In the genomic region with DNA sequence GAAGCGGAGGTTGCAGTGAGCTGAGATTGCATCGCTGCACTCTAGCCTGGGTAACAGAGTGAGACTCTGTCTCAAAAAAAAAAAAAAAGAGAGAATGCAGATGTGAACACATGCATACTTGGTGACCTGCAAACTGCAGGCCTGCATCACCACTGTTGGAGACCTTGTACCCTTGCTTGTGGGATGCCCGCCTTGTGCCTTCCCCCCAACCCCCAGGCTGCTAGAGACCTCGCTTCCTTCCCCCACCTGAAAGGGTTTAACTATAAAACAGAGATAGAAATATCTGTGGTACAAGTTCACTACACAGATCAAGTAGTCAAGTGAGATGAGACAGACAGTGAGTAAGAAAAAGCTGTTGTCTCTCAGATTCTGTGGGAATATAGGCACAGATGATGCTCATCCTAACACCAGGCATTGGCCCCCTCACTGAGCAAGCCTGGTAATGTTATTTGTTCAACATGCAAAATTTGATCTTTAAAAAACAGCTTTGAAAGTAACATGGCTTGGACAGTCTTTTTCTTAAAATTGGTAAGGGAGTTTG, we compare ENCODE assay signal across 10 cellular contexts. TPM values are rescaled to one million over a fixed set of nuclear protein-coding genes. Genes with fewer than 3 reads are reported as not detected.
DNase-seq lines count a peak whose midpoint lies in the region; ATAC-seq and TF ChIP-seq lines count a peak whose summit lies in the region.
"Had no signal": no experiment of that assay in that cellular context is flagged by ENCODE, and none has a peak within 500 bp of the region (broad histone marks: within the 10 kb centered on the region; RNA-seq: fewer than 3 reads in every experiment).

No MANE protein-coding gene starts in this region.

- ATAC-seq in CD4-positive, alpha-beta T cell (ENCODE audit: poor library complexity), result peak; percentile 43
- ATAC-seq in activated CD8-positive, alpha-beta T cell treated with anti-CD3 and anti-CD28 coated beads, Interleukin-2, amount 10 ng/mL, durations not matched to agents 7 days and 5 days, result peak; percentile 44
- ATAC-seq in GM18520 (IDR thresholded peaks at IDR 0.05; ENCODE audit: unreplicated experiment), result no peak

- TF ChIP-seq CTCF in CD4-positive, alpha-beta T cell (IDR thresholded peaks at IDR 0.05), result no peak
- TF ChIP-seq CTCF in HL-60 (IDR thresholded peaks at IDR 0.05; ENCODE audit: insufficient read depth, low read length) (no peak), mesothelial cell of epicardium (IDR thresholded peaks at IDR 0.05; ENCODE audit: unreplicated experiment) (no peak)

- H3K4me3 Mint-ChIP-seq in CD4-positive, alpha-beta T cell, result peak overlapping the region; percentile 49
- H3K4me3 Mint-ChIP-seq in activated CD8-positive, alpha-beta T cell treated with anti-CD3 and anti-CD28 coated beads, Interleukin-2, amount 10 ng/mL, durations not matched to agents 7 days and 5 days, result no peak overlapping the region
- H3K4me3 Mint-ChIP-seq in mesothelial cell of epicardium, result no peak overlapping the region

- H3K4me3 ChIP-seq in HL-60 (replicated peaks; ENCODE audit: insufficient read depth, low read length), result no peak overlapping the region
- H3K4me3 ChIP-seq: PC-9 had no signal

- peak overlapping the region; percentile 94 for H3K27ac Mint-ChIP-seq in CD4-positive, alpha-beta T cell
- H3K27ac Mint-ChIP-seq in activated CD8-positive, alpha-beta T cell treated with anti-CD3 and anti-CD28 coated beads, Interleukin-2, amount 10 ng/mL, durations not matched to agents 7 days and 5 days, result peak overlapping the region; percentile 75
- H3K27ac Mint-ChIP-seq in mesothelial cell of epicardium, result peak overlapping the region; percentile 45

- DNase-seq in CD4-positive, alpha-beta T cell, result no peak
- DNase-seq in HL-60 (ENCODE audit: low read depth in 1 of 2, low spot score in 1 of 2) (no peak), mesothelial cell of epicardium (ENCODE audit: low spot score in 2 of 2, unreplicated experiment in 2 of 2) (no peak), H4 (ENCODE audit: low spot score) (no peak), inferior parietal cortex (ENCODE audit: extremely low spot score) (no peak)
- DNase-seq in activated CD8-positive, alpha-beta T cell treated with anti-CD3 and anti-CD28 coated beads, Interleukin-2, amount 10 ng/mL, durations not matched to agents 7 days and 5 days, result no peak
- no peak for DNase-seq in stimulated activated CD4-positive, alpha-beta T cell treated with anti-CD3 and anti-CD28 coated beads, Interleukin-4, amount 100 ng/mL, for 4 hours
- DNase-seq: NCI-H510A, PC-9 had no signal

- CTCF ChIA-PET in CD4-positive, alpha-beta T cell (lab: Charles Lee), result interaction anchor here (1.0 to 1.9 kb wide), 2 partner anchors 21 to 87 kb away, joined by 3 to 4 read pairs; no protein-coding TSS in a partner anchor
- CTCF ChIA-PET in activated CD8-positive, alpha-beta T cell treated with anti-CD3 and anti-CD28 coated beads, Interleukin-2, amount 10 ng/mL, durations not matched to agents 7 days and 5 days (lab: Charles Lee), result interaction anchor here (0.6 to 1.6 kb wide), 2 partner anchors 11 to 120 kb away, joined by 3 to 5 read pairs; no protein-coding TSS in a partner anchor

- intact Hi-C loops in CD4-positive, alpha-beta T cell (cut with DNase I, micrococcal nuclease), result no loop called here

- H3K27me3 Mint-ChIP-seq in CD4-positive, alpha-beta T cell, result no peaks in the 10 kb centered on the region
- H3K27me3 Mint-ChIP-seq in activated CD8-positive, alpha-beta T cell treated with anti-CD3 and anti-CD28 coated beads, Interleukin-2, amount 10 ng/mL, durations not matched to agents 7 days and 5 days (ENCODE audit: low read depth), result no peaks in the 10 kb centered on the region
- H3K27me3 Mint-ChIP-seq in mesothelial cell of epicardium (ENCODE audit: low read depth), result no peaks in the 10 kb centered on the region

- no peaks in the 10 kb centered on the region for H3K9me3 ChIP-seq in CD4-positive, alpha-beta T cell (ENCODE audit: control insufficient read depth, low read length)

- no peaks in the 10 kb centered on the region for H3K9me3 Mint-ChIP-seq in CD4-positive, alpha-beta T cell
- no peaks in the 10 kb centered on the region for H3K9me3 Mint-ChIP-seq in activated CD8-positive, alpha-beta T cell treated with anti-CD3 and anti-CD28 coated beads, Interleukin-2, amount 10 ng/mL, durations not matched to agents 7 days and 5 days (ENCODE audit: insufficient read depth)
- H3K9me3 Mint-ChIP-seq in mesothelial cell of epicardium, result no peaks in the 10 kb centered on the region

- H3K4me1 Mint-ChIP-seq in CD4-positive, alpha-beta T cell (ENCODE audit: low read depth), result peaks cover 87% of the 10 kb centered on the region
- peaks cover 63% of the 10 kb centered on the region for H3K4me1 Mint-ChIP-seq in activated CD8-positive, alpha-beta T cell treated with anti-CD3 and anti-CD28 coated beads, Interleukin-2, amount 10 ng/mL, durations not matched to agents 7 days and 5 days (ENCODE audit: low read depth)
- H3K4me1 Mint-ChIP-seq in mesothelial cell of epicardium, result peaks cover 26% of the 10 kb centered on the region

- H3K27ac ChIP-seq in CD4-positive, alpha-beta T cell (ENCODE audit: low read depth, low read length), result no peak overlapping the region
- H3K27ac ChIP-seq in HL-60 (replicated peaks), result peak overlapping the region; percentile 78
- H3K27ac ChIP-seq: PC-9 had no signal

- no peaks in the 10 kb centered on the region for H3K27me3 ChIP-seq in CD4-positive, alpha-beta T cell (ENCODE audit: control insufficient read depth, insufficient read depth, low read length)
- no peaks in the 10 kb centered on the region for H3K27me3 ChIP-seq in HL-60 (ENCODE audit: insufficient read depth, poor library complexity, severe bottlenecking)

- POLR2A ChIA-PET in CD4-positive, alpha-beta T cell (lab: Charles Lee), result interaction anchor here (0.6 kb wide), 1 partner anchor 130 kb away, joined by 3 read pairs; no protein-coding TSS in a partner anchor
- POLR2A ChIA-PET in activated CD8-positive, alpha-beta T cell treated with anti-CD3 and anti-CD28 coated beads, Interleukin-2, amount 10 ng/mL, durations not matched to agents 7 days and 5 days (lab: Charles Lee), result interaction anchor here (0.7 to 1.1 kb wide), 2 partner anchors 135 to 166 kb away, joined by 3 to 4 read pairs; no protein-coding TSS in a partner anchor

- peaks cover 7% of the 10 kb centered on the region for H3K36me3 Mint-ChIP-seq in CD4-positive, alpha-beta T cell (ENCODE audit: low read depth)
- peaks cover 25% of the 10 kb centered on the region for H3K36me3 Mint-ChIP-seq in activated CD8-positive, alpha-beta T cell treated with anti-CD3 and anti-CD28 coated beads, Interleukin-2, amount 10 ng/mL, durations not matched to agents 7 days and 5 days (ENCODE audit: low read depth)
- peaks cover 2% of the 10 kb centered on the region for H3K36me3 Mint-ChIP-seq in mesothelial cell of epicardium

RNA-seq across cellular contexts. Expression of gene TNRC6B, which starts 32.3 kb away (rescaled TPM):
- 100 to 1,000 TPM; 110 to 111 TPM for total RNA-seq in CD4-positive, alpha-beta T cell
- total RNA-seq in activated CD8-positive, alpha-beta T cell treated with anti-CD3 and anti-CD28 coated beads, Interleukin-2, amount 10 ng/mL, durations not matched to agents 7 days and 5 days, result 10 to 100 TPM; 62.9 to 63.3 TPM
- 71.5 to 80.1 TPM (median 75.7 TPM) in 3 replicates for total RNA-seq in mesothelial cell of epicardium
- 14.8 and 26.4 TPM in 2 replicates for total RNA-seq in H4 (2014; rRNA removed; shearing (Covaris generic))
